ENCODE assay signal across 8 cellular contexts in genomic region chr13:40665754-40666057, GRCh38. TPM values are rescaled to one million over a fixed set of nuclear protein-coding genes. Genes with fewer than 3 reads are reported as not detected.
DNase-seq lines count a peak whose midpoint lies in the region; ATAC-seq and TF ChIP-seq lines count a peak whose summit lies in the region.

No MANE protein-coding gene starts in this region.

- peaks cover 38% of the 10 kb centered on the region for H3K79me2 ChIP-seq in SK-N-SH (ENCODE audit: insufficient read depth)
- peaks cover 28% of the 10 kb centered on the region for H3K79me2 ChIP-seq in Loucy (ENCODE audit: insufficient read depth, low read length)

- H2AFZ ChIP-seq in SK-N-SH (ENCODE audit: low read depth), result peak overlapping the region; percentile 90; the same call in 1 of the 2 replicates
- peak overlapping the region; percentile 88 for H2AFZ ChIP-seq in Loucy (ENCODE audit: low read length)

- in situ Hi-C loops in KBM-7 (cut with MboI; ENCODE audit: low pct_unique_long_range_greater_than_20kb, low sequenced_read_pairs), result no loop called here

- H3K27me3 ChIP-seq in SK-N-SH (ENCODE audit: insufficient read depth) (no peaks in the 10 kb centered on the region), Loucy (ENCODE audit: insufficient read depth, low read length, poor library complexity, severe bottlenecking) (no peaks in the 10 kb centered on the region), iPS-15b (ENCODE audit: control insufficient read depth, insufficient read depth, low read length) (no peaks in the 10 kb centered on the region)

- peak overlapping the region in 1 of 2 experiments; percentile 72; a peak in 2 of 4 replicates for H3K27ac ChIP-seq in SK-N-SH (ENCODE audit: low read depth in 2 of 2, low read length in 1 of 2)

- no peak for TF ChIP-seq RAD21 in SK-N-SH (IDR thresholded peaks at IDR 0.05; ENCODE audit: low read length)

- H3K9ac ChIP-seq in SK-N-SH (peak overlapping the region; percentile 72), Loucy (ENCODE audit: low read depth, low read length, poor library complexity, severe bottlenecking) (peak overlapping the region; percentile 77), iPS-15b (ENCODE audit: low read depth, low read length) (peak overlapping the region; percentile 54)

- no peak; the same call in 1 of the 3 replicates for ATAC-seq in SK-N-SH treated with all-trans-retinoic acid at 6 μM for 48 hours

- H3K9me2 ChIP-seq in SK-N-SH, result no peaks in the 10 kb centered on the region
- H3K9me2 ChIP-seq in Loucy (replicated peaks; ENCODE audit: low read depth, low read length), result no peaks in the 10 kb centered on the region

- H4K20me1 ChIP-seq in SK-N-SH (ENCODE audit: insufficient read depth) (no peaks in the 10 kb centered on the region; the same call in 1 of the 2 replicates), Loucy (ENCODE audit: insufficient read depth, low read length, poor library complexity, severe bottlenecking) (peaks cover 6% of the 10 kb centered on the region)

- H3K4me1 ChIP-seq in SK-N-SH (ENCODE audit: control insufficient read depth in 1 of 2, insufficient read depth in 2 of 2, low read depth in 1 of 2, low read length in 1 of 2) (peaks cover 10 to 12% of the 10 kb centered on the region in 2 experiments; a peak in 2 of 4 replicates), Loucy (ENCODE audit: insufficient read depth, low read length, poor library complexity, severe bottlenecking) (peaks cover 25% of the 10 kb centered on the region), iPS-15b (ENCODE audit: control insufficient read depth, insufficient read depth, low read length) (peaks cover 10% of the 10 kb centered on the region)

- peaks cover 17% of the 10 kb centered on the region for H3K36me3 Mint-ChIP-seq in activated naive CD4-positive, alpha-beta T cell treated with anti-CD3 and anti-CD28 coated beads for 36 hours (ENCODE audit: low read depth)

- H3F3A ChIP-seq in SK-N-SH (replicated peaks; ENCODE audit: insufficient read depth), result peaks cover 5% of the 10 kb centered on the region
- H3F3A ChIP-seq in Loucy (ENCODE audit: low read depth), result no peaks in the 10 kb centered on the region

- WGBS in SK-N-SH (ENCODE audit: low lambda C conversion rate), result no CpG with 5 or more reads among the region's 46 CpGs

- peak overlapping the region; percentile 94 for H3K27ac Mint-ChIP-seq in activated naive CD4-positive, alpha-beta T cell treated with anti-CD3 and anti-CD28 coated beads for 36 hours

- H3K36me3 ChIP-seq in SK-N-SH (replicated peaks in 1 of 2; ENCODE audit: control insufficient read depth in 1 of 2, insufficient read depth in 2 of 2, low read length in 1 of 2) (no peaks in the 10 kb centered on the region), Loucy (ENCODE audit: insufficient read depth, low read length) (no peaks in the 10 kb centered on the region), iPS-15b (ENCODE audit: control insufficient read depth, insufficient read depth, low read length) (no peaks in the 10 kb centered on the region)

- intact Hi-C loops in activated naive CD4-positive, alpha-beta T cell treated with anti-CD3 and anti-CD28 coated beads for 36 hours (cut with micrococcal nuclease), result loop anchor here (1.0 to 10.0 kb wide), 4 partner anchors 277 to 1609 kb away; partner anchors contain the start of gene AKAP11

- H3K4me1 Mint-ChIP-seq in activated naive CD4-positive, alpha-beta T cell treated with anti-CD3 and anti-CD28 coated beads for 36 hours (ENCODE audit: low read depth), result peaks cover 45% of the 10 kb centered on the region

- H3K4me2 ChIP-seq in SK-N-SH (peak overlapping the region; percentile 92; the same call in 1 of the 2 replicates), Loucy (ENCODE audit: low read depth, low read length, poor library complexity, severe bottlenecking) (peak overlapping the region; percentile 80)

- TF ChIP-seq CTCF in SK-N-SH (IDR thresholded peaks at IDR 0.05) (no peak), Loucy (conservative IDR thresholded peaks at IDR 0.05; ENCODE audit: low read length) (no peak)

- peak; percentile 65 for DNase-seq in SK-N-SH
- peak; percentile 39 for DNase-seq in activated naive CD4-positive, alpha-beta T cell treated with anti-CD3 and anti-CD28 coated beads for 36 hours
- peak; percentile 51 for DNase-seq in stimulated activated CD8-positive, alpha-beta memory T cell treated with anti-CD3 and anti-CD28 coated beads, Interleukin-4, amount 100 ng/mL, for 48 hours
- DNase-seq in KBM-7, result no peak
- no peak for DNase-seq in RPMI8226

- TF ChIP-seq EP300 in SK-N-SH (IDR thresholded peaks at IDR 0.05; ENCODE audit: borderline replicate concordance in 1 of 2, low read depth in 1 of 2, low read length in 1 of 2), result no peak

- H3K9me3 Mint-ChIP-seq in activated naive CD4-positive, alpha-beta T cell treated with anti-CD3 and anti-CD28 coated beads for 36 hours, result no peaks in the 10 kb centered on the region

- CTCF ChIA-PET in SK-N-SH (lab: Yijun Ruan, JAX), result interaction anchor here (0.6 to 1.3 kb wide), 3 partner anchors 13 to 596 kb away, joined by 3 to 5 read pairs (median 3); no protein-coding TSS in a partner anchor
- CTCF ChIA-PET in activated naive CD4-positive, alpha-beta T cell treated with anti-CD3 and anti-CD28 coated beads for 36 hours (lab: Charles Lee), result interaction anchor here (0.7 to 2.2 kb wide), 3 partner anchors 12 to 148 kb away, joined by 3 to 7 read pairs (median 3); no protein-coding TSS in a partner anchor

- POLR2A ChIA-PET in SK-N-SH (lab: Yijun Ruan, JAX), result interaction anchor here (1.2 kb wide), 1 partner anchor 602 kb away, joined by 3 read pairs; no protein-coding TSS in a partner anchor

- H3K4me3 ChIP-seq in SK-N-SH (ENCODE audit: low read depth in 2 of 2, low read length in 1 of 2) (peak overlapping the region; percentile 71 to 88), Loucy (ENCODE audit: low read length, poor library complexity, severe bottlenecking) (peak overlapping the region; percentile 92), iPS-15b (ENCODE audit: low read depth, low read length) (peak overlapping the region; percentile 82)

- no peaks in the 10 kb centered on the region for H3K9me3 ChIP-seq in SK-N-SH
- no peaks in the 10 kb centered on the region for H3K9me3 ChIP-seq in Loucy (ENCODE audit: insufficient read depth, low read depth, low read length)
- no peaks in the 10 kb centered on the region for H3K9me3 ChIP-seq in iPS-15b (ENCODE audit: control insufficient read depth, insufficient read depth, low read length)

- no peaks in the 10 kb centered on the region for H3K27me3 Mint-ChIP-seq in activated naive CD4-positive, alpha-beta T cell treated with anti-CD3 and anti-CD28 coated beads for 36 hours (ENCODE audit: low read depth)

- peak overlapping the region; percentile 92 for H3K4me3 Mint-ChIP-seq in activated naive CD4-positive, alpha-beta T cell treated with anti-CD3 and anti-CD28 coated beads for 36 hours

TF ChIP-seq in SK-N-SH, 30 proteins besides CTCF, POLR2A, EP300 and RAD21 (continues in another document):
- TF ChIP-seq PBX3 (IDR thresholded peaks at IDR 0.05) (no peak), CHD2 (IDR thresholded peaks at IDR 0.05; ENCODE audit: low read length, partially characterized antibody) (no peak), ELF1 (IDR thresholded peaks at IDR 0.05) (no peak), TEAD4 (IDR thresholded peaks at IDR 0.05; ENCODE audit: borderline replicate concordance, insufficient read depth) (no peak), RXRA (IDR thresholded peaks at IDR 0.05; ENCODE audit: borderline replicate concordance, low read depth) (no peak), MEF2A (IDR thresholded peaks at IDR 0.05; ENCODE audit: borderline replicate concordance, low read depth) (no peak), JUND (IDR thresholded peaks at IDR 0.05) (no peak), RFX5 (IDR thresholded peaks at IDR 0.05; ENCODE audit: low read length) (no peak), YY1 (IDR thresholded peaks at IDR 0.05; ENCODE audit: low read depth) (no peak), EZH2phosphoT487 (IDR thresholded peaks at IDR 0.05; ENCODE audit: borderline replicate concordance, low read depth) (no peak), TCF12 (IDR thresholded peaks at IDR 0.05) (no peak)

TF ChIP-seq in SK-N-SH treated with all-trans-retinoic acid at 6 μM for 48 hours, 23 proteins besides CTCF, POLR2A, EP300 and RAD21 (continues in another document):
- TF ChIP-seq RARB (CRISPR knock-in tag; IDR thresholded peaks at IDR 0.05), result no peak
- no peak for TF ChIP-seq ESRRG (CRISPR knock-in tag; IDR thresholded peaks at IDR 0.05)
- TF ChIP-seq OSR1 (CRISPR knock-in tag; IDR thresholded peaks at IDR 0.05), result no peak
- no peak for TF ChIP-seq ZNF70 (CRISPR knock-in tag; IDR thresholded peaks at IDR 0.05)
- no peak for TF ChIP-seq ZNF565 (CRISPR knock-in tag; conservative IDR thresholded peaks at IDR 0.05; ENCODE audit: low read depth)
- TF ChIP-seq POU6F1 (CRISPR knock-in tag; IDR thresholded peaks at IDR 0.05; ENCODE audit: borderline replicate concordance, low read depth), result no peak

RNA-seq across cellular contexts. Expression of gene FOXO1, which starts 0.7 kb away (rescaled TPM):
- polyA plus RNA-seq in SK-N-SH (2012; rRNA removed), result 1.5 and 1.8 TPM in 2 replicates
- 1.8 and 1.9 TPM in 2 replicates for polyA plus RNA-seq in SK-N-SH (2012; cell fraction: cytosol; rRNA removed)
- 2.7 TPM in 2 replicates for polyA plus RNA-seq in SK-N-SH (2012; cell fraction: nucleus; rRNA removed)
- total RNA-seq in activated naive CD4-positive, alpha-beta T cell treated with anti-CD3 and anti-CD28 coated beads for 36 hours, result 10 to 100 TPM; 30.9 to 32.1 TPM

Comparison
In these comparisons a context has a peak if more than half of its experiments do, and no peak if none do; other contexts are left out.
1. DNase-seq: peak in SK-N-SH (single experiment), activated naive CD4-positive, alpha-beta T cell treated with anti-CD3 and anti-CD28 coated beads for 36 hours (single experiment) and stimulated activated CD8-positive, alpha-beta memory T cell treated with anti-CD3 and anti-CD28 coated beads, Interleukin-4, amount 100 ng/mL, for 48 hours (single experiment); none in KBM-7 (single experiment) and RPMI8226 (single experiment).
2. Peak in every context shown above with its lines, with median percentiles within 50 percentile points of each other: H3K4me3 ChIP-seq and H3K9ac ChIP-seq.